12 cellular contexts compared by ENCODE assay signal in the genomic region with DNA sequence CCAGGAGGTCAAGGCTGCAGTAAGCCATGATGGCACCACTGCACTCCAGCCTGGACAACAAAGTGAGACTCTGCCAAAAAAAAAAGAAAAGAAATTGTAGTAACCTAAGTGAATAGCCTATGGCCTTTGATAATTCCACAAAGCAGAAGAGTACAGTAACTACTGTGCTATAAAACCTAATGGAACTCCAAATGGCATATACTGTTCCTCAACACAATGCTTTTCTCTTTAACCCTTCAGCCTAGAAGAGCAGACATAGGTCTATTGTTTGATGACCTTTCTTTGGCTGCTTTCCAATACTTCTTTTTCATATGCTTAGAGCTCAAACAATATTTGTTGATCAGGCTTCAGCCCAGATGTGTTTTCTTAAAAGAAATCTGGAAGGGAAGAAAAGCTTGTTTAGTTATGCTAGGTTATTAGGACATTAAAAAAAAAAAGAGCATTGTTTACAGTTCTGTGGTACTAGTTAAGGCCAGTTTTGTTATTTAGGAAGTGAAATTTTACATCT.
DNase-seq lines count a peak whose midpoint lies in the region; FAIRE-seq and TF ChIP-seq lines count a peak whose summit lies in the region.
"Had no signal": no experiment of that assay in that cellular context is flagged by ENCODE, and none has a peak within 500 bp of the region (broad histone marks: within the 10 kb centered on the region; RNA-seq: fewer than 3 reads in every experiment).

No MANE protein-coding gene starts in this region.

- H3K36me3 ChIP-seq in HEK293 (ENCODE audit: control insufficient read depth in 2 of 2, insufficient read depth in 1 of 2, low read length in 2 of 2), result no peaks in the 10 kb centered on the region
- H3K36me3 ChIP-seq in ascending aorta, result peaks cover 0 to 4% of the 10 kb centered on the region in 2 donors

- CTCF ChIA-PET in HEK293 (lab: Yijun Ruan, JAX), result interaction anchor here (0.6 to 0.9 kb wide), 3 partner anchors 13 to 92 kb away, joined by 3 read pairs; no protein-coding TSS in a partner anchor

- no peaks in the 10 kb centered on the region for H3K27me3 ChIP-seq in ascending aorta

- intact Hi-C loops in ascending aorta (cut with DNase I), result no loop called here

- H3K4me1 ChIP-seq in HEK293 (ENCODE audit: control insufficient read depth, insufficient read depth, low read length) (peaks cover 24% of the 10 kb centered on the region), ascending aorta (peaks cover 0 to 3% of the 10 kb centered on the region in 2 donors)
- H3K4me1 ChIP-seq: parathyroid adenoma had no signal

- H3K9me3 ChIP-seq in HEK293 (ENCODE audit: control insufficient read depth, insufficient read depth, low read depth, low read length) (no peaks in the 10 kb centered on the region), ascending aorta (no peaks in the 10 kb centered on the region)

- FAIRE-seq in GM19239 (lab: Jason Lieb, UNC) (no peak), GM12892 (lab: Jason Lieb, UNC) (no peak)
- FAIRE-seq: astrocyte, colon had no signal

- TF ChIP-seq CTCF in HEK293 (tag by site-specific recombination; IDR thresholded peaks at IDR 0.05) (no peak), ascending aorta (IDR thresholded peaks at IDR 0.05) (no peak)

- POLR2A ChIA-PET in HEK293 (lab: Yijun Ruan, JAX), result no interaction called here

- H3K27ac ChIP-seq in HEK293 (ENCODE audit: extremely low read depth, low read depth, low read length), result peak overlapping the region; percentile 25
- H3K27ac ChIP-seq in ascending aorta, result no peak overlapping the region
- H3K27ac ChIP-seq: parathyroid adenoma had no signal

- DNase-seq in NCI-H1930 (lab: John Stamatoyannopoulos, UW), result peak; percentile 66 to 94
- peak; percentile 17 for DNase-seq in NCI-H774 (lab: John Stamatoyannopoulos, UW)
- peak; percentile 31 to 56 for DNase-seq in lung microvascular endothelial cell (ENCODE audit: low read depth in 2 of 2)
- DNase-seq in ascending aorta (ENCODE audit: low spot score in 2 of 2), result no peak
- DNase-seq in GM19239 (ENCODE audit: insufficient read length, low spot score), result no peak
- no peak for DNase-seq in GM12892 (ENCODE audit: insufficient read length)
- DNase-seq: activated effector memory CD4-positive, alpha-beta T cell treated with Interleukin-2 at 50 U/mL for 16 hours; DND-41 had no signal

- no peak for TF ChIP-seq POLR2A in GM12892 (IDR thresholded peaks at IDR 0.05; ENCODE audit: low read depth, low read length)

- H3K4me3 ChIP-seq in HEK293 (ENCODE audit: low read depth, low read length) (no peak overlapping the region), ascending aorta (no peak overlapping the region)

TF ChIP-seq in HEK293, 187 proteins besides CTCF, POLR2A, EP300 and RAD21:
- no peak for TF ChIP-seq ZNF311 (tag by site-specific recombination; IDR thresholded peaks at IDR 0.05; ENCODE audit: borderline replicate concordance)
- 0 out of 2 replicates have a peak, but pooled peaks have one; percentile 42 for TF ChIP-seq ZNF211 (tag by site-specific recombination; IDR thresholded peaks at IDR 0.05; ENCODE audit: low read depth)
- TF ChIP-seq HOXC10 (CRISPR knock-in tag; IDR thresholded peaks at IDR 0.05), result no peak

Comparison
In these comparisons a context has a peak if more than half of its experiments do, and no peak if none do; other contexts are left out.
1. DNase-seq: peak in NCI-H1930 (2 of 2), NCI-H774 (single experiment) and lung microvascular endothelial cell (2 of 2); none in ascending aorta (0 of 2), GM19239 (single experiment) and GM12892 (single experiment).